In the genomic region with DNA sequence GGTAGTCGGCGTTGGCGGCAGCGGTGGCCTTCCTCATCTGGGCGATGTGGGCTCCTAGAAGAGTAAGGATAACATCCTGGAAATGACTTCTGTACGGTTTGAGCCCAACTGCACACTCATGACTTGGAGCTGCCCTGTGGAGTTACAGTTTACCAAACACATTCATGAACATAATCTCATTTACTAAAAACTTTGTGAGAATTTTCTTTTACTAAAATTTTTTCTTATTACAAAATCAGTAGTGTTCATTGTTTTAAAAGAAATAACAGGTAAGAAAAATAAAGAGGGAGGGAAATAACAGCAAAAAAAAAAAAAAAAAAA, we compare ENCODE assay signal across 32 cellular contexts. TPM values are rescaled to one million over a fixed set of nuclear protein-coding genes. Genes with fewer than 3 reads are reported as not detected.
DNase-seq lines count a peak whose midpoint lies in the region; ATAC-seq lines count a peak whose summit lies in the region.
"Had no signal": no experiment of that assay in that cellular context is flagged by ENCODE, and none has a peak within 500 bp of the region (broad histone marks: within the 10 kb centered on the region; RNA-seq: fewer than 3 reads in every experiment).

No MANE protein-coding gene starts in this region.

- H3K14ac ChIP-seq in mesenchymal stem cell (ENCODE audit: low read length in 2 of 2), result no peak overlapping the region

- peaks cover 85 to 93% of the 10 kb centered on the region in 2 experiments for H3K27me3 ChIP-seq in mesenchymal stem cell (ENCODE audit: control insufficient read depth in 1 of 2, insufficient read depth in 1 of 2, low read length in 2 of 2)
- H3K27me3 ChIP-seq: ovary had no signal

- no peak overlapping the region for H4K91ac ChIP-seq in mesenchymal stem cell (ENCODE audit: low read length)

- H3K9ac ChIP-seq in mesenchymal stem cell (ENCODE audit: low read length), result no peak overlapping the region
- H3K9ac ChIP-seq: BLaER1 treated with 17β-estradiol and CSF1 and Interleukin-3, amounts not matched to agents 10 nM and 100 nM had no signal

- H2AK5ac ChIP-seq in mesenchymal stem cell (ENCODE audit: low read length, severe bottlenecking), result no peak overlapping the region

- peaks cover 16% of the 10 kb centered on the region for H3K4me1 ChIP-seq in mesenchymal stem cell (ENCODE audit: control insufficient read depth, insufficient read depth, low read depth, low read length)
- H3K4me1 ChIP-seq: BLaER1 treated with 17β-estradiol and CSF1 and Interleukin-3, amounts not matched to agents 10 nM and 100 nM had no signal

- H3K4me3 ChIP-seq in mesenchymal stem cell (ENCODE audit: insufficient read depth in 1 of 2, low read depth in 1 of 2, low read length in 2 of 2), result peak overlapping the region in 1 of 2 experiments; percentile 41
- H3K4me3 ChIP-seq: BLaER1 treated with 17β-estradiol and CSF1 and Interleukin-3, amounts not matched to agents 10 nM and 100 nM; gastroesophageal sphincter; mucosa of descending colon; ovary; tibial artery had no signal

- H2BK15ac ChIP-seq in mesenchymal stem cell (ENCODE audit: low read depth, poor library complexity, severe bottlenecking), result no peak overlapping the region

- peak; percentile 22 for DNase-seq in stimulated activated CD4-positive, alpha-beta T cell treated with anti-CD3 and anti-CD28 coated beads, Interleukin-15, amount 100 ng/mL, for 24 hours
- no peak for DNase-seq in stimulated activated CD4-positive, alpha-beta T cell treated with anti-CD3 and anti-CD28 coated beads, Interleukin-2, amount 100 ng/mL, for 24 hours
- DNase-seq in T-helper 17 cell (no peak), mesenchymal stem cell (no peak), LoVo (ENCODE audit: low spot score) (no peak), NCI-H2081 treated with DMSO at 0.1 percent for 48 hours (lab: John Stamatoyannopoulos, UW) (no peak)
- DNase-seq: activated CD4-positive, alpha-beta T cell treated with anti-CD3 and anti-CD28 coated beads for 48 hours; activated CD8-positive, alpha-beta memory T cell treated with anti-CD3 and anti-CD28 coated beads, Interleukin-2, amount 10 ng/mL, durations not matched to agents 7 days and 5 days; activated naive CD4-positive, alpha-beta T cell treated with anti-CD3 and anti-CD28 coated beads, Interleukin-2, amount 10 ng/mL, durations not matched to agents 7 days and 5 days; anterior cingulate cortex; immature natural killer cell; left cardiac atrium; mucosa of descending colon; NCI-H1092 treated with DMSO at 0.1 percent for 48 hours; NCI-H1694 treated with DMSO at 0.1 percent for 48 hours; NCI-H2171; NCI-H82; ovary; SIG-M5; stimulated activated CD8-positive, alpha-beta memory T cell treated with anti-CD3 and anti-CD28 coated beads, Interleukin-4, amount 100 ng/mL, for 48 hours; tibial artery had no signal

- H2BK12ac ChIP-seq in mesenchymal stem cell (ENCODE audit: low read length in 2 of 2), result no peak overlapping the region

- peaks cover 4% of the 10 kb centered on the region for H3K9me3 ChIP-seq in T-helper 17 cell (ENCODE audit: control insufficient read depth, low read length, poor library complexity, severe bottlenecking)
- peaks cover 7% of the 10 kb centered on the region for H3K9me3 ChIP-seq in mesenchymal stem cell (ENCODE audit: control insufficient read depth, low read length)
- H3K9me3 ChIP-seq: mucosa of descending colon, tibial artery had no signal

- peaks cover 10% of the 10 kb centered on the region for H3K4me1 Mint-ChIP-seq in T-helper 17 cell

- peak overlapping the region in 1 of 2 experiments; percentile 81 for H3K23ac ChIP-seq in mesenchymal stem cell (ENCODE audit: low read length in 2 of 2)

- no peak overlapping the region for H3K4ac ChIP-seq in mesenchymal stem cell (ENCODE audit: low read depth in 1 of 2, low read length in 2 of 2)

- no peak overlapping the region for H2BK120ac ChIP-seq in mesenchymal stem cell (ENCODE audit: low read depth, low read length)

- 4% methylated on average over 3 of the region's 6 CpGs for WGBS in mesenchymal stem cell

- peaks cover 0 to 3% of the 10 kb centered on the region in 2 experiments for H3K36me3 ChIP-seq in mesenchymal stem cell (ENCODE audit: control insufficient read depth in 1 of 2, insufficient read depth in 2 of 2, low read depth in 1 of 2, low read length in 2 of 2)
- H3K36me3 ChIP-seq: BLaER1 treated with 17β-estradiol and CSF1 and Interleukin-3, amounts not matched to agents 10 nM and 100 nM; gastroesophageal sphincter; ovary; tibial artery had no signal

- H4K8ac ChIP-seq in mesenchymal stem cell (ENCODE audit: low read length), result no peak overlapping the region

- H2AFZ ChIP-seq in mesenchymal stem cell (ENCODE audit: low read depth, low read length), result no peak overlapping the region

- peaks cover 72% of the 10 kb centered on the region for H3K27me3 Mint-ChIP-seq in T-helper 17 cell

- H3K27ac Mint-ChIP-seq in T-helper 17 cell, result no peak overlapping the region
- H3K27ac Mint-ChIP-seq: activated CD8-positive, alpha-beta memory T cell treated with anti-CD3 and anti-CD28 coated beads, Interleukin-2, amount 10 ng/mL, durations not matched to agents 7 days and 5 days; activated naive CD4-positive, alpha-beta T cell treated with anti-CD3 and anti-CD28 coated beads, Interleukin-2, amount 10 ng/mL, durations not matched to agents 7 days and 5 days; activated T-helper 1 cell treated with anti-CD3 and anti-CD28 coated beads, Interleukin-12 subunit alpha, Interleukin-12 subunit beta, Interleukin-2, Interleukin-4 antibody, amounts not matched to agents 30 ng/mL and 10 ng/mL and 1 ng/mL, durations not matched to agents 14 hours and 24 hours and 36 hours; immature natural killer cell; natural killer cell treated with Interleukin-12 subunit alpha and Interleukin-12 subunit beta and Interleukin-15 and Interleukin-18, amount 100 ng/mL, for 72 hours had no signal

- H3K4me3 Mint-ChIP-seq in T-helper 17 cell, result peak overlapping the region; percentile 28
- H3K4me3 Mint-ChIP-seq: activated CD8-positive, alpha-beta memory T cell treated with anti-CD3 and anti-CD28 coated beads, Interleukin-2, amount 10 ng/mL, durations not matched to agents 7 days and 5 days; activated naive CD4-positive, alpha-beta T cell treated with anti-CD3 and anti-CD28 coated beads, Interleukin-2, amount 10 ng/mL, durations not matched to agents 7 days and 5 days; activated T-helper 1 cell treated with anti-CD3 and anti-CD28 coated beads, Interleukin-12 subunit alpha, Interleukin-12 subunit beta, Interleukin-2, Interleukin-4 antibody, amounts not matched to agents 30 ng/mL and 10 ng/mL and 1 ng/mL, durations not matched to agents 14 hours and 24 hours and 36 hours; immature natural killer cell; natural killer cell treated with Interleukin-12 subunit alpha and Interleukin-12 subunit beta and Interleukin-15 and Interleukin-18, amount 100 ng/mL, for 72 hours had no signal

- H3K18ac ChIP-seq in mesenchymal stem cell (ENCODE audit: low read depth in 1 of 2, low read length in 2 of 2), result no peak overlapping the region

- no peak overlapping the region for H2BK5ac ChIP-seq in mesenchymal stem cell (ENCODE audit: low read depth, low read length, poor library complexity, severe bottlenecking)

- no peaks in the 10 kb centered on the region for H3K79me1 ChIP-seq in mesenchymal stem cell (replicated peaks; ENCODE audit: low read length, poor library complexity, severe bottlenecking)

- peaks cover 6% of the 10 kb centered on the region for H3K36me3 Mint-ChIP-seq in T-helper 17 cell (ENCODE audit: low read depth)
- H3K36me3 Mint-ChIP-seq: IgD-negative memory B cell; immature natural killer cell; natural killer cell treated with Interleukin-12 subunit alpha and Interleukin-12 subunit beta and Interleukin-15 and Interleukin-18, amount 100 ng/mL, for 72 hours had no signal

- peak overlapping the region; percentile 18 for H3K4me2 ChIP-seq in mesenchymal stem cell (ENCODE audit: low read length, poor library complexity, severe bottlenecking)
- H3K4me2 ChIP-seq: BLaER1 treated with 17β-estradiol and CSF1 and Interleukin-3, amounts not matched to agents 10 nM and 100 nM had no signal

- no peak overlapping the region for H3K27ac ChIP-seq in mesenchymal stem cell (ENCODE audit: low read length, poor library complexity, severe bottlenecking)
- H3K27ac ChIP-seq: BLaER1 treated with 17β-estradiol and CSF1 and Interleukin-3, amounts not matched to agents 10 nM and 100 nM; gastroesophageal sphincter; ovary; skin epidermis; tibial artery; VCaP had no signal

- ATAC-seq in T-helper 17 cell (no peak), GM21529 (IDR thresholded peaks at IDR 0.05; ENCODE audit: unreplicated experiment) (no peak)
- ATAC-seq: activated CD8-positive, alpha-beta memory T cell treated with anti-CD3 and anti-CD28 coated beads, Interleukin-2, amount 10 ng/mL, durations not matched to agents 7 days and 5 days; gastroesophageal sphincter; HCT116; left cardiac atrium; mucosa of descending colon; natural killer cell treated with Interleukin-12 subunit alpha and Interleukin-12 subunit beta and Interleukin-15 and Interleukin-18, amount 100 ng/mL, for 72 hours had no signal

RNA-seq across cellular contexts. Expression of a gene that starts 5.3 kb away (rescaled TPM):
- under 1 TPM in 1 of 2 donors, not detected in 1; 0.08 TPM for total RNA-seq in T-helper 17 cell
- polyA plus RNA-seq in mesenchymal stem cell (2013, experiment 1 of 2), result not detected
- not detected for polyA plus RNA-seq in mesenchymal stem cell (2013, experiment 2 of 2)
- total RNA-seq: activated CD8-positive, alpha-beta memory T cell treated with anti-CD3 and anti-CD28 coated beads, Interleukin-2, amount 10 ng/mL, durations not matched to agents 7 days and 5 days; fibroblast of lung; left cardiac atrium; lung microvascular endothelial cell; mucosa of descending colon; natural killer cell treated with Interleukin-12 subunit alpha and Interleukin-12 subunit beta and Interleukin-15 and Interleukin-18, amount 100 ng/mL, for 72 hours; ovary had no signal
- polyA plus RNA-seq: IgD-negative memory B cell, immature natural killer cell, ovary had no signal
